13 cellular contexts compared by ENCODE assay signal in the genomic region with DNA sequence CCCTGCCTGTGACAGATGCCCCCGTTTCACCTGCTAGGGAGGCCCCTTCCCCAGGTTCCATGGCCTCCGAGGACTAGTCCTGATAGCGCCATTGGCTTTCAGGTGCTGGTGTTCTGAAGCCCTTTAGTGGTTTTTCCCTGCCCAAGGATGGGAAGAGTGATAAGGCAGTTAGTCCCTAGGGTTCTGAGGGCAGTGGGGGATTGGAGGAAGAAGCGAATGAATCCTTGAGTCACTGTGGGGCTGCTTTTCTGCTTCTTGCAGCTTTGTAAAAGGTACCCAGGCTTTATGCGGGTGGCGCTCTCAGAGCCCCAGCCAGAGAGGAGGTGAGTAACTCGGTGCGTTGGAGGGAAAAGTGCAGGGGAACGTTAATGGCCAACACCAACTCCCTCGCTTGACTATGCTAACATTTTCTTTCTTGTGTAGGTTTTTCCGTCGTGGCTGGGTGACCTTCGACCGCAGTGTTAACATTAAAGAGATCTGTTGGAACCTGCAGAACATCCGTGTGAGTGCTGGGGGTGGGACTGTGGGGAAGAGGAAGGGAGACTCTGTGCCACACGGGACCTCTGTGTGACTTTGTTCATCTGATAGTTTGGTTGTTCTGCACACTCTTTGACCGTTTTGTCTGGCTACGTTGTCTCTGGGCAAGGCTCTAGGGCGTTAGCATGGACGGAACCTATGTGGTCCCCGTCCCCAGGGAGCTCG. TPM values are rescaled to one million over a fixed set of nuclear protein-coding genes. Genes with fewer than 3 reads are reported as not detected.
DNase-seq lines count a peak whose midpoint lies in the region; ATAC-seq and TF ChIP-seq lines count a peak whose summit lies in the region.
"Had no signal": no experiment of that assay in that cellular context is flagged by ENCODE, and none has a peak within 500 bp of the region (broad histone marks: within the 10 kb centered on the region; RNA-seq: fewer than 3 reads in every experiment).

No MANE protein-coding gene starts in this region.

- H3K36me3 ChIP-seq in SK-N-SH (replicated peaks in 1 of 2; ENCODE audit: control insufficient read depth in 1 of 2, insufficient read depth in 2 of 2, low read length in 1 of 2) (peaks cover 64 to 80% of the 10 kb centered on the region in 2 experiments), liver (ENCODE audit: control insufficient read depth in 4 of 4, insufficient read depth in 3 of 4, low read depth in 1 of 4, low read length in 3 of 4) (peaks cover 25 to 69% (median 58%) of the 10 kb centered on the region in 4 donors), esophagus muscularis mucosa (peaks cover 56 to 83% (median 81%) of the 10 kb centered on the region in 4 donors)

- H3K4me3 ChIP-seq in SK-N-SH (ENCODE audit: low read depth in 2 of 2, low read length in 1 of 2) (no peak overlapping the region), liver (ENCODE audit: low read depth in 1 of 3, low read length in 3 of 3) (no peak overlapping the region), esophagus muscularis mucosa (no peak overlapping the region)
- H3K4me3 ChIP-seq: coronary artery, lung had no signal

- H3K27me3 Mint-ChIP-seq in T-helper 17 cell: no peaks in the 10 kb centered on the region

- no peaks in the 10 kb centered on the region for H3K9me2 ChIP-seq in SK-N-SH

- peak overlapping the region; percentile 43 for H3K4me3 Mint-ChIP-seq in T-helper 17 cell

- TF ChIP-seq RAD21 in SK-N-SH (IDR thresholded peaks at IDR 0.05; ENCODE audit: low read length) (no peak), liver (IDR thresholded peaks at IDR 0.05) (no peak)

- no peak for TF ChIP-seq POLR2A in esophagus muscularis mucosa (IDR thresholded peaks at IDR 0.05; ENCODE audit: low read depth)

- H3K9me3 ChIP-seq in SK-N-SH (no peaks in the 10 kb centered on the region), T-helper 17 cell (ENCODE audit: control insufficient read depth, low read length, poor library complexity, severe bottlenecking) (no peaks in the 10 kb centered on the region), liver (ENCODE audit: control insufficient read depth in 4 of 4, low read length in 3 of 4) (no peaks in the 10 kb centered on the region), esophagus muscularis mucosa (no peaks in the 10 kb centered on the region)

- no peak overlapping the region for H3K27ac Mint-ChIP-seq in T-helper 17 cell

- no peaks in the 10 kb centered on the region for H3K27me3 ChIP-seq in SK-N-SH (ENCODE audit: insufficient read depth)
- H3K27me3 ChIP-seq in liver (ENCODE audit: control insufficient read depth in 4 of 4, insufficient read depth in 4 of 4, low read length in 3 of 4): no peaks in the 10 kb centered on the region
- no peaks in the 10 kb centered on the region for H3K27me3 ChIP-seq in esophagus muscularis mucosa

- POLR2A ChIA-PET in SK-N-SH (lab: Yijun Ruan, JAX): interaction anchor here (5.8 kb wide), 1 partner anchor 9 kb away, joined by 126 read pairs; the partner anchor contains the start of gene SRRT

- H3K4me1 ChIP-seq in SK-N-SH (ENCODE audit: control insufficient read depth in 1 of 2, insufficient read depth in 2 of 2, low read depth in 1 of 2, low read length in 1 of 2) (peaks cover 4 to 33% of the 10 kb centered on the region in 2 experiments), liver (ENCODE audit: control insufficient read depth in 4 of 4, insufficient read depth in 4 of 4, low read length in 3 of 4) (peaks cover 16 to 33% (median 26%) of the 10 kb centered on the region in 4 donors), esophagus muscularis mucosa (peaks cover 23 to 40% (median 30%) of the 10 kb centered on the region in 4 donors)

- 90% methylated on average over 22 of the region's 22 CpGs for whole genome bisulfite sequencing in SK-N-SH (ENCODE audit: low lambda C conversion rate)
- 81% methylated on average over 22 of the region's 22 CpGs for WGBS in liver
- 77% methylated on average over 20 of the region's 22 CpGs for WGBS in esophagus muscularis mucosa

- H3K27ac ChIP-seq in SK-N-SH (ENCODE audit: low read depth in 2 of 2, low read length in 1 of 2) (no peak overlapping the region), liver (ENCODE audit: low read depth in 1 of 2, low read length in 2 of 2) (no peak overlapping the region), esophagus muscularis mucosa (replicated peaks in 1 of 4) (no peak overlapping the region)
- H3K27ac ChIP-seq: parathyroid adenoma had no signal

- H3K4me2 ChIP-seq in SK-N-SH: no peak overlapping the region

- peaks cover 44% of the 10 kb centered on the region for H3K4me1 Mint-ChIP-seq in T-helper 17 cell

- no peak for DNase-seq in SK-N-SH
- DNase-seq in T-helper 17 cell: no peak
- DNase-seq in esophagus muscularis mucosa (ENCODE audit: extremely low spot score): no peak
- DNase-seq in left lobe of liver (ENCODE audit: low spot score): no peak
- DNase-seq: activated CD4-positive, alpha-beta T cell treated with anti-CD3 and anti-CD28 coated beads for 1 hour; DMS 273 treated with DMSO at 0.1 percent for 48 hours; NCI-H1092 treated with DMSO at 0.1 percent for 48 hours; stimulated activated CD4-positive, alpha-beta T cell treated with anti-CD3 and anti-CD28 coated beads, Interleukin-15, amount 100 ng/mL, for 24 hours had no signal

- ATAC-seq in SK-N-SH treated with all-trans-retinoic acid at 6 μM for 48 hours: no peak
- no peak for ATAC-seq in T-helper 17 cell
- ATAC-seq in left lobe of liver: no peak

- TF ChIP-seq EP300 in SK-N-SH (IDR thresholded peaks at IDR 0.05; ENCODE audit: borderline replicate concordance in 1 of 2, low read depth in 1 of 2, low read length in 1 of 2): no peak
- no peak for TF ChIP-seq EP300 in esophagus muscularis mucosa (IDR thresholded peaks at IDR 0.05)

- no peak overlapping the region for H3K9ac ChIP-seq in SK-N-SH
- H3K9ac ChIP-seq in liver (ENCODE audit: low read depth in 1 of 2, low read length in 2 of 2): no peak overlapping the region
- H3K9ac ChIP-seq: parathyroid adenoma had no signal

- intact Hi-C loops in esophagus muscularis mucosa (cut with DNase I): loop anchor here (10.0 kb wide), 1 partner anchor 181 kb away; the partner anchor contains the start of gene POP7

- CTCF ChIA-PET in SK-N-SH (lab: Yijun Ruan, JAX): interaction anchor here (1.1 to 4.9 kb wide), 4 partner anchors 8 to 403 kb away, joined by 5 to 16 read pairs (median 5); partner anchors contain the start of gene SLC12A9

- peaks cover 48% of the 10 kb centered on the region for H3F3A ChIP-seq in SK-N-SH (replicated peaks; ENCODE audit: insufficient read depth)

- H3K79me2 ChIP-seq in SK-N-SH (ENCODE audit: insufficient read depth): peaks cover 67% of the 10 kb centered on the region

- peaks cover 24% of the 10 kb centered on the region for H3K36me3 Mint-ChIP-seq in T-helper 17 cell (ENCODE audit: low read depth)

- TF ChIP-seq CTCF in SK-N-SH (IDR thresholded peaks at IDR 0.05) (no peak), liver (IDR thresholded peaks at IDR 0.05; ENCODE audit: low read depth, low read length, missing input control) (no peak), esophagus muscularis mucosa (IDR thresholded peaks at IDR 0.05) (no peak)

- H2AFZ ChIP-seq in SK-N-SH (ENCODE audit: low read depth): no peak overlapping the region
- H2AFZ ChIP-seq: parathyroid adenoma had no signal

- peaks cover 21% of the 10 kb centered on the region for H4K20me1 ChIP-seq in SK-N-SH (ENCODE audit: insufficient read depth)

TF ChIP-seq in SK-N-SH, 30 proteins besides CTCF, POLR2A, EP300 and RAD21 (continues in another document):
- TF ChIP-seq POLR2AphosphoS5 (IDR thresholded peaks at IDR 0.05; ENCODE audit: low read depth, low read length): 0 out of 2 replicates have a peak, but pooled peaks have one; percentile 18

TF ChIP-seq in liver, 16 proteins besides CTCF, POLR2A, EP300 and RAD21:
- TF ChIP-seq HNF4A (conservative IDR thresholded peaks at IDR 0.05) (peak in 1 of 2 donors; percentile 47), JUND (IDR thresholded peaks at IDR 0.05) (no peak), SP1 (IDR thresholded peaks at IDR 0.05) (peak; percentile 34), HNF4G (IDR thresholded peaks at IDR 0.05) (no peak)
- TF ChIP-seq, protein P1, sequence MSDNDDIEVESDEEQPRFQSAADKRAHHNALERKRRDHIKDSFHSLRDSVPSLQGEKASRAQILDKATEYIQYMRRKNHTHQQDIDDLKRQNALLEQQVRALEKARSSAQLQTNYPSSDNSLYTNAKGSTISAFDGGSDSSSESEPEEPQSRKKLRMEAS (IDR thresholded peaks at IDR 0.05): no peak

RNA-seq across cellular contexts. Expression of gene UFSP1, which starts 3.9 kb away (rescaled TPM):
- polyA plus RNA-seq in SK-N-SH (2012; rRNA removed): 4.5 and 5.6 TPM in 2 replicates
- polyA plus RNA-seq in SK-N-SH (2012; cell fraction: cytosol; rRNA removed): 2.4 and 3.4 TPM in 2 replicates
- polyA plus RNA-seq in SK-N-SH (2012; cell fraction: nucleus; rRNA removed): 5.8 and 8.4 TPM in 2 replicates
- total RNA-seq in T-helper 17 cell: 1 to 10 TPM; 1.6 to 2.2 TPM
- total RNA-seq in liver: 1 to 10 TPM; 3.1 to 4.9 TPM
- 1 to 10 TPM; 2.3 to 3.4 TPM for polyA plus RNA-seq in liver
- total RNA-seq in esophagus muscularis mucosa: 1 to 10 TPM; 2.1 to 8.7 (median 5.7) TPM
- 1.8 TPM for total RNA-seq in left lobe of liver

RNA-seq across cellular contexts. Expression of gene ACHE, which starts 10.1 kb away (rescaled TPM):
- polyA plus RNA-seq in SK-N-SH (2012; rRNA removed): 1.8 and 2.1 TPM in 2 replicates
- 0.51 and 0.93 TPM in 2 replicates for polyA plus RNA-seq in SK-N-SH (2012; cell fraction: cytosol; rRNA removed)
- polyA plus RNA-seq in SK-N-SH (2012; cell fraction: nucleus; rRNA removed): 8.7 and 13.0 TPM in 2 replicates
- under 1 TPM; 0.21 to 0.25 TPM for total RNA-seq in T-helper 17 cell
- total RNA-seq in liver: 10 to 100 TPM in 1 of 2 donors, under 1 TPM in 1; 0.25 to 17.6 TPM
- polyA plus RNA-seq in liver: under 1 TPM; 0.15 to 0.17 TPM
- total RNA-seq in esophagus muscularis mucosa: 1 to 10 TPM; 2.5 to 4.6 (median 3.5) TPM
- total RNA-seq in left lobe of liver: 0.48 TPM

RNA-seq across cellular contexts. Expression of gene SRRT, which starts 10.7 kb away (rescaled TPM):
- 76.5 and 92.7 TPM in 2 replicates for polyA plus RNA-seq in SK-N-SH (2012; rRNA removed)
- polyA plus RNA-seq in SK-N-SH (2012; cell fraction: cytosol; rRNA removed): 35.5 and 44.4 TPM in 2 replicates
- 460 and 556 TPM in 2 replicates for polyA plus RNA-seq in SK-N-SH (2012; cell fraction: nucleus; rRNA removed)
- total RNA-seq in T-helper 17 cell: 100 to 1,000 TPM; 246 to 255 TPM
- total RNA-seq in liver: 10 to 100 TPM; 28.6 to 45.0 TPM
- 10 to 100 TPM; 27.2 to 32.1 TPM for polyA plus RNA-seq in liver
- 10 to 100 TPM; 47.2 to 69.6 (median 61.7) TPM for total RNA-seq in esophagus muscularis mucosa
- total RNA-seq in left lobe of liver: 53.9 TPM

RNA-seq across cellular contexts. Expression of gene TRIP6, which starts 18.4 kb away (rescaled TPM):
- 6.4 and 6.5 TPM in 2 replicates for polyA plus RNA-seq in SK-N-SH (2012; rRNA removed)
- 3.4 and 6.2 TPM in 2 replicates for polyA plus RNA-seq in SK-N-SH (2012; cell fraction: cytosol; rRNA removed)
- 19.7 and 20.9 TPM in 2 replicates for polyA plus RNA-seq in SK-N-SH (2012; cell fraction: nucleus; rRNA removed)
- 1 to 10 TPM; 8.5 to 9.8 TPM for total RNA-seq in T-helper 17 cell
- total RNA-seq in liver: 10 to 100 TPM; 14.6 to 18.6 TPM
- 10 to 100 TPM; 17.7 to 30.7 TPM for polyA plus RNA-seq in liver
- 10 to 100 TPM; 60.2 to 89.9 (median 81.2) TPM for total RNA-seq in esophagus muscularis mucosa
- total RNA-seq in left lobe of liver: 24.6 TPM

RNA-seq across cellular contexts. Expression of gene SLC12A9, which starts 33.1 kb away (rescaled TPM):
- polyA plus RNA-seq in SK-N-SH (2012; rRNA removed) (29.7 and 31.0 TPM in 2 replicates), liver (1 to 10 TPM; 1.8 to 8.4 TPM)
- polyA plus RNA-seq in SK-N-SH (2012; cell fraction: cytosol; rRNA removed): 8.1 and 13.3 TPM in 2 replicates
- polyA plus RNA-seq in SK-N-SH (2012; cell fraction: nucleus; rRNA removed): 121 and 122 TPM in 2 replicates
- total RNA-seq in T-helper 17 cell (10 to 100 TPM; 43.9 to 50.9 TPM), liver (10 to 100 TPM; 10.5 to 17.2 TPM), esophagus muscularis mucosa (10 to 100 TPM; 15.0 to 26.0 (median 19.9) TPM), left lobe of liver (10.1 TPM)
